9 cellular contexts compared by ENCODE assay signal in genomic region chr20:50959543-50960126, GRCh38. TPM values are rescaled to one million over a fixed set of nuclear protein-coding genes. Genes with fewer than 3 reads are reported as not detected.
DNase-seq lines count a peak whose midpoint lies in the region; FAIRE-seq and TF ChIP-seq lines count a peak whose summit lies in the region.
"Had no signal": no experiment of that assay in that cellular context is flagged by ENCODE, and none has a peak within 500 bp of the region (broad histone marks: within the 10 kb centered on the region; RNA-seq: fewer than 3 reads in every experiment).

No MANE protein-coding gene starts in this region.

- H3K36me3 ChIP-seq in astrocyte (ENCODE audit: insufficient read depth, low read length) (peaks cover 4% of the 10 kb centered on the region), thyroid gland (no peaks in the 10 kb centered on the region)

- intact Hi-C loops in lower leg skin (cut with DNase I; ENCODE audit: low total_unique reads) = no loop called here
- intact Hi-C loops in thyroid gland (cut with DNase I) = loop anchor here (2.0 kb wide), 1 partner anchor 27 kb away; no protein-coding TSS in a partner anchor

- TF ChIP-seq POLR2A in lower leg skin (IDR thresholded peaks at IDR 0.05) (no peak), thyroid gland (IDR thresholded peaks at IDR 0.05) (no peak)

- H3K4me3 Mint-ChIP-seq in activated T-cell treated with anti-CD3 and anti-CD28 coated beads, Interleukin-2, amount 50 U/mL, for 24 hours = peak overlapping the region; percentile 93
- H3K4me3 Mint-ChIP-seq in astrocyte (ENCODE audit: unreplicated experiment) = peak overlapping the region; percentile 94

- peak overlapping the region; percentile 89 for H3K4me3 ChIP-seq in astrocyte (ENCODE audit: insufficient read depth, low read depth, low read length)
- H3K4me3 ChIP-seq in lower leg skin (ENCODE audit: low read depth, poor library complexity, severe bottlenecking) = peak overlapping the region; percentile 95
- H3K4me3 ChIP-seq in thyroid gland (replicated peaks in 1 of 3) = peak overlapping the region in 2 of 3 donors; percentile 34 to 99

- FAIRE-seq in astrocyte (lab: Jason Lieb, UNC) = no peak

- H2AFZ ChIP-seq in astrocyte (ENCODE audit: low read depth, low read length) = no peak overlapping the region

- H3K9ac ChIP-seq in astrocyte (ENCODE audit: low read length) = peak overlapping the region; percentile 98

- DNase-seq in activated T-cell treated with anti-CD3 and anti-CD28 coated beads, Interleukin-2, amount 50 U/mL, for 24 hours = no peak
- no peak for DNase-seq in activated T-cell treated with anti-CD3 and anti-CD28 coated beads for 4 hours
- no peak for DNase-seq in astrocyte (ENCODE audit: low read depth)
- no peak for DNase-seq in lower leg skin (ENCODE audit: low spot score in 2 of 2)
- DNase-seq in thyroid gland = no peak
- DNase-seq in ureter (ENCODE audit: low spot score) = no peak
- DNase-seq in NCI-H2107 (lab: John Stamatoyannopoulos, UW) = no peak
- DNase-seq in NCI-H226 = no peak
- DNase-seq: activated CD8-positive, alpha-beta memory T cell treated with anti-CD3 and anti-CD28 coated beads, Interleukin-2, amount 50 U/mL, for 4 hours had no signal

- H3K4me1 Mint-ChIP-seq in activated T-cell treated with anti-CD3 and anti-CD28 coated beads, Interleukin-2, amount 50 U/mL, for 24 hours (ENCODE audit: low read depth) = peaks cover 61% of the 10 kb centered on the region
- peaks cover 26% of the 10 kb centered on the region for H3K4me1 Mint-ChIP-seq in astrocyte (ENCODE audit: low read depth, unreplicated experiment)

- peaks cover 81% of the 10 kb centered on the region for H3K36me3 Mint-ChIP-seq in activated T-cell treated with anti-CD3 and anti-CD28 coated beads, Interleukin-2, amount 50 U/mL, for 24 hours (ENCODE audit: low read depth)
- peaks cover 4% of the 10 kb centered on the region for H3K36me3 Mint-ChIP-seq in astrocyte (ENCODE audit: low read depth, unreplicated experiment)

- H3K9me3 ChIP-seq in astrocyte (ENCODE audit: insufficient read depth, low read depth, low read length) (no peaks in the 10 kb centered on the region), thyroid gland (no peaks in the 10 kb centered on the region)

- H3K4me2 ChIP-seq in astrocyte (ENCODE audit: low read length) = peak overlapping the region; percentile 93

- no peaks in the 10 kb centered on the region for H3K27me3 Mint-ChIP-seq in activated T-cell treated with anti-CD3 and anti-CD28 coated beads, Interleukin-2, amount 50 U/mL, for 24 hours
- H3K27me3 Mint-ChIP-seq in astrocyte (ENCODE audit: low read depth, unreplicated experiment) = no peaks in the 10 kb centered on the region

- H3K9me3 Mint-ChIP-seq in activated T-cell treated with anti-CD3 and anti-CD28 coated beads, Interleukin-2, amount 50 U/mL, for 24 hours = no peaks in the 10 kb centered on the region
- H3K9me3 Mint-ChIP-seq in astrocyte (ENCODE audit: unreplicated experiment) = peaks cover 1% of the 10 kb centered on the region

- no peaks in the 10 kb centered on the region for H3K27me3 ChIP-seq in astrocyte (ENCODE audit: insufficient read depth, low read length)
- H3K27me3 ChIP-seq in thyroid gland = no peaks in the 10 kb centered on the region

- peak overlapping the region; percentile 99 for H3K27ac ChIP-seq in astrocyte (ENCODE audit: low read depth, low read length)
- no peak overlapping the region for H3K27ac ChIP-seq in thyroid gland

- H3K4me1 ChIP-seq in astrocyte (ENCODE audit: insufficient read depth, low read length) (peaks cover 22% of the 10 kb centered on the region), thyroid gland (peaks cover 21 to 24% of the 10 kb centered on the region in 2 donors)

- 57 to 62% methylated on average over 25 of the region's 25 CpGs for WGBS in lower leg skin, 2 donors
- WGBS in thyroid gland, 2 donors = 54 to 62% methylated on average over 19 of the region's 25 CpGs

- H3K79me2 ChIP-seq in astrocyte (ENCODE audit: insufficient read depth, low read length) = peaks cover 76% of the 10 kb centered on the region

- peaks cover 39% of the 10 kb centered on the region for H4K20me1 ChIP-seq in astrocyte (ENCODE audit: insufficient read depth, low read length)

- no peak for TF ChIP-seq CTCF in astrocyte (IDR thresholded peaks at IDR 0.05; ENCODE audit: insufficient read depth, low read depth, low read length)
- no peak for TF ChIP-seq CTCF in lower leg skin (IDR thresholded peaks at IDR 0.05)
- no peak for TF ChIP-seq CTCF in thyroid gland (IDR thresholded peaks at IDR 0.05)

- peak overlapping the region; percentile 100 for H3K27ac Mint-ChIP-seq in activated T-cell treated with anti-CD3 and anti-CD28 coated beads, Interleukin-2, amount 50 U/mL, for 24 hours
- H3K27ac Mint-ChIP-seq in astrocyte (ENCODE audit: unreplicated experiment) = peak overlapping the region; percentile 99

RNA-seq across cellular contexts. Expression of gene MOCS3, which starts 1.0 kb away (rescaled TPM):
- 5.8 and 6.3 TPM in 2 replicates for total RNA-seq in astrocyte
- total RNA-seq in lower leg skin = 1 to 10 TPM; 5.8 to 8.0 (median 6.8) TPM
- total RNA-seq in thyroid gland = 1 to 10 TPM; 6.7 to 7.8 (median 7.6) TPM
- 6.5 TPM for total RNA-seq in ureter

RNA-seq across cellular contexts. Expression of gene DPM1, which starts 1.3 kb away (rescaled TPM):
- total RNA-seq in astrocyte (57.9 and 63.4 TPM in 2 replicates), lower leg skin (10 to 100 TPM; 38.8 to 79.6 (median 49.7) TPM), thyroid gland (10 to 100 TPM; 48.8 to 83.1 (median 60.2) TPM), ureter (41.8 TPM)

RNA-seq across cellular contexts. Expression of gene ADNP, which starts 28.4 kb away (rescaled TPM):
- 63.9 and 72.1 TPM in 2 replicates for total RNA-seq in astrocyte
- 10 to 100 TPM; 46.9 to 64.0 (median 53.3) TPM for total RNA-seq in lower leg skin
- total RNA-seq in thyroid gland = 10 to 100 TPM; 55.5 to 68.9 (median 63.5) TPM
- total RNA-seq in ureter = 127 TPM
